ENCODE assay signal across 8 cellular contexts in genomic region chr17:38881600-38882191, GRCh38. TPM values are rescaled to one million over a fixed set of nuclear protein-coding genes. Genes with fewer than 3 reads are reported as not detected.
DNase-seq lines count a peak whose midpoint lies in the region; ATAC-seq and TF ChIP-seq lines count a peak whose summit lies in the region.

No MANE protein-coding gene starts in this region.

- DNase-seq in D341Med (ENCODE audit: low spot score), result peak; percentile 40
- DNase-seq in chondrocyte (ENCODE audit: low spot score), result no peak
- DNase-seq in mesenchymal stem cell, result peak; percentile 91
- DNase-seq in upper lobe of right lung, result no peak
- DNase-seq in activated effector memory CD4-positive, alpha-beta T cell treated with anti-CD3 and anti-CD28 coated beads, Interleukin-2, amount 50 U/mL, for 16 hours, result no peak
- DNase-seq in DMS153 (lab: John Stamatoyannopoulos, UW), result no peak

- peak overlapping the region; percentile 39 for H2BK5ac ChIP-seq in mesenchymal stem cell (ENCODE audit: low read depth, low read length, poor library complexity, severe bottlenecking)

- 0 out of 2 replicates have a peak, but pooled peaks cover 5% of the 10 kb centered on the region for H3K79me2 ChIP-seq in OCI-LY1 (ENCODE audit: insufficient read depth, low read length)

- no peak overlapping the region for H2AFZ ChIP-seq in OCI-LY1 (ENCODE audit: low read length)
- H2AFZ ChIP-seq in mesenchymal stem cell (ENCODE audit: low read depth, low read length), result no peak overlapping the region

- H3K9me3 Mint-ChIP-seq in chondrocyte (ENCODE audit: low read depth), result no peaks in the 10 kb centered on the region

- peak overlapping the region in 1 of 2 experiments; percentile 66 for H2BK12ac ChIP-seq in mesenchymal stem cell (ENCODE audit: low read length in 2 of 2)

- peak; percentile 54 for ATAC-seq in upper lobe of right lung
- no peak for ATAC-seq in HG03039 (IDR thresholded peaks at IDR 0.05; ENCODE audit: unreplicated experiment)

- peak overlapping the region; percentile 33 for H3K4me3 ChIP-seq in OCI-LY1 (ENCODE audit: low read depth, low read length, poor library complexity, severe bottlenecking)
- peak overlapping the region in 1 of 2 experiments; percentile 45 for H3K4me3 ChIP-seq in mesenchymal stem cell (ENCODE audit: insufficient read depth in 1 of 2, low read depth in 1 of 2, low read length in 2 of 2)
- H3K4me3 ChIP-seq in upper lobe of right lung, result no peak overlapping the region

- no peak for TF ChIP-seq CTCF in OCI-LY1 (IDR thresholded peaks at IDR 0.05; ENCODE audit: low read length)
- no peak for TF ChIP-seq CTCF in chondrocyte (IDR thresholded peaks at IDR 0.05)
- TF ChIP-seq CTCF in upper lobe of right lung (IDR thresholded peaks at IDR 0.05), result no peak

- peak overlapping the region in 1 of 2 experiments; percentile 63 for H3K14ac ChIP-seq in mesenchymal stem cell (ENCODE audit: low read length in 2 of 2)

- peak overlapping the region; percentile 42; the same call in 1 of the 2 replicates for H3K4me2 ChIP-seq in OCI-LY1 (ENCODE audit: low read length)
- H3K4me2 ChIP-seq in mesenchymal stem cell (ENCODE audit: low read length, poor library complexity, severe bottlenecking), result no peak overlapping the region

- no peaks in the 10 kb centered on the region for H3K27me3 Mint-ChIP-seq in chondrocyte (ENCODE audit: low read depth)

- 39% methylated on average over 8 of the region's 8 CpGs for WGBS in mesenchymal stem cell

- H4K91ac ChIP-seq in mesenchymal stem cell (ENCODE audit: low read length), result no peak overlapping the region

- H3K9ac ChIP-seq in OCI-LY1 (ENCODE audit: low read length), result peak overlapping the region; percentile 60; the same call in 1 of the 2 replicates
- H3K9ac ChIP-seq in mesenchymal stem cell (ENCODE audit: low read length), result peak overlapping the region; percentile 54

- intact Hi-C loops in upper lobe of right lung (cut with DNase I), result no loop called here

- H2AK5ac ChIP-seq in mesenchymal stem cell (ENCODE audit: low read length, severe bottlenecking), result peak overlapping the region; percentile 51

- peaks cover 72% of the 10 kb centered on the region for H3K4me1 ChIP-seq in OCI-LY1 (ENCODE audit: insufficient read depth, low read length, severe bottlenecking)
- H3K4me1 ChIP-seq in mesenchymal stem cell (ENCODE audit: control insufficient read depth, insufficient read depth, low read depth, low read length), result peaks cover 79% of the 10 kb centered on the region
- peaks cover 84% of the 10 kb centered on the region for H3K4me1 ChIP-seq in upper lobe of right lung

- H2BK120ac ChIP-seq in mesenchymal stem cell (ENCODE audit: low read depth, low read length), result no peak overlapping the region

- peak overlapping the region; percentile 87 for H3K27ac ChIP-seq in OCI-LY1 (ENCODE audit: low read depth, low read length, poor library complexity, severe bottlenecking)
- peak overlapping the region; percentile 99 for H3K27ac ChIP-seq in mesenchymal stem cell (ENCODE audit: low read length, poor library complexity, severe bottlenecking)
- peak overlapping the region; percentile 55 for H3K27ac ChIP-seq in upper lobe of right lung

- H3K4ac ChIP-seq in mesenchymal stem cell (ENCODE audit: low read depth in 1 of 2, low read length in 2 of 2), result peak overlapping the region in 1 of 2 experiments; percentile 33

- no peaks in the 10 kb centered on the region for H4K20me1 ChIP-seq in OCI-LY1 (ENCODE audit: insufficient read depth, low read length)

- peaks cover 42% of the 10 kb centered on the region for H3K36me3 Mint-ChIP-seq in chondrocyte (ENCODE audit: low read depth)

- H3K36me3 ChIP-seq in OCI-LY1 (ENCODE audit: insufficient read depth, low read length), result peaks cover 36% of the 10 kb centered on the region
- peaks cover 74 to 75% of the 10 kb centered on the region in 2 experiments for H3K36me3 ChIP-seq in mesenchymal stem cell (ENCODE audit: control insufficient read depth in 1 of 2, insufficient read depth in 2 of 2, low read depth in 1 of 2, low read length in 2 of 2)
- peaks cover 51% of the 10 kb centered on the region for H3K36me3 ChIP-seq in upper lobe of right lung

- H3K27me3 ChIP-seq in OCI-LY1 (ENCODE audit: insufficient read depth, low read length) (no peaks in the 10 kb centered on the region), mesenchymal stem cell (ENCODE audit: control insufficient read depth in 1 of 2, insufficient read depth in 1 of 2, low read length in 2 of 2) (no peaks in the 10 kb centered on the region), upper lobe of right lung (no peaks in the 10 kb centered on the region)

- no peaks in the 10 kb centered on the region for H3K9me2 ChIP-seq in OCI-LY1 (ENCODE audit: low read depth, low read length)

- H3K9me3 ChIP-seq in OCI-LY1 (ENCODE audit: low read length), result no peaks in the 10 kb centered on the region
- H3K9me3 ChIP-seq in mesenchymal stem cell (ENCODE audit: control insufficient read depth, low read length), result no peaks in the 10 kb centered on the region
- H3K9me3 ChIP-seq in upper lobe of right lung, result no peaks in the 10 kb centered on the region

- peak overlapping the region in 1 of 2 experiments; percentile 57 for H3K23ac ChIP-seq in mesenchymal stem cell (ENCODE audit: low read length in 2 of 2)

- peak overlapping the region; percentile 21 for H2BK15ac ChIP-seq in mesenchymal stem cell (ENCODE audit: low read depth, poor library complexity, severe bottlenecking)

- no peaks in the 10 kb centered on the region for H3K79me1 ChIP-seq in mesenchymal stem cell (replicated peaks; ENCODE audit: low read length, poor library complexity, severe bottlenecking)

- peak overlapping the region; percentile 81 to 84 for H3K18ac ChIP-seq in mesenchymal stem cell (ENCODE audit: low read depth in 1 of 2, low read length in 2 of 2)

- no peaks in the 10 kb centered on the region; the same call in 1 of the 2 replicates for H3F3A ChIP-seq in OCI-LY1 (ENCODE audit: insufficient read depth, low read length)

- peak overlapping the region; percentile 73 for H4K8ac ChIP-seq in mesenchymal stem cell (ENCODE audit: low read length)

- peak overlapping the region; percentile 64 for H3K4me3 Mint-ChIP-seq in chondrocyte (ENCODE audit: unreplicated experiment)

- H3K4me1 Mint-ChIP-seq in chondrocyte (ENCODE audit: low read depth), result peaks cover 96% of the 10 kb centered on the region

- peak overlapping the region; percentile 95 for H3K27ac Mint-ChIP-seq in chondrocyte (ENCODE audit: unreplicated experiment)

RNA-seq across cellular contexts. Expression of gene LASP1, which starts 11.8 kb away (rescaled TPM):
- total RNA-seq in chondrocyte (444 to 599 TPM (median 593 TPM) in 3 replicates), upper lobe of right lung (158 TPM)
- 223 TPM for polyA plus RNA-seq in mesenchymal stem cell (2013, experiment 1 of 2)
- 220 TPM for polyA plus RNA-seq in mesenchymal stem cell (2013, experiment 2 of 2)

RNA-seq across cellular contexts. Expression of gene RPL23, which starts 28.2 kb away (rescaled TPM):
- total RNA-seq in chondrocyte (916 to 959 TPM (median 937 TPM) in 3 replicates), upper lobe of right lung (1,142 TPM)
- 3,739 TPM for polyA plus RNA-seq in mesenchymal stem cell (2013, experiment 1 of 2)
- polyA plus RNA-seq in mesenchymal stem cell (2013, experiment 2 of 2), result 3,716 TPM

RNA-seq across cellular contexts. Expression of gene CWC25, which starts 56.6 kb away (rescaled TPM):
- total RNA-seq in chondrocyte, result 8.3 to 13.5 TPM (median 11.8 TPM) in 3 replicates
- polyA plus RNA-seq in mesenchymal stem cell (2013, experiment 1 of 2), result 15.0 TPM
- polyA plus RNA-seq in mesenchymal stem cell (2013, experiment 2 of 2), result 14.0 TPM
- total RNA-seq in upper lobe of right lung, result 22.2 TPM

Comparison
In these comparisons a context has a peak if more than half of its experiments do, and no peak if none do; other contexts are left out.
1. DNase-seq: peak in D341Med (single experiment) and mesenchymal stem cell (single experiment); none in chondrocyte (single experiment), upper lobe of right lung (single experiment), activated effector memory CD4-positive, alpha-beta T cell treated with anti-CD3 and anti-CD28 coated beads, Interleukin-2, amount 50 U/mL, for 16 hours (single experiment) and DMS153 (single experiment).
2. Peak in every context shown above with its lines, with median percentiles within 50 percentile points of each other: H3K27ac ChIP-seq.